Comparison of ENCODE assay signal across 19 cellular contexts in genomic region chr2:194765723-194766122, GRCh38.
"Had no signal": no experiment of that assay in that cellular context is flagged by ENCODE, and none has a peak within 500 bp of the region (broad histone marks: within the 10 kb centered on the region; RNA-seq: fewer than 3 reads in every experiment).

No MANE protein-coding gene starts in this region.

- H3K79me2 ChIP-seq: hepatocyte had no signal

- H3K27me3 ChIP-seq: body of pancreas, esophagus muscularis mucosa, hepatocyte, suprapubic skin had no signal

- H3K27ac ChIP-seq: body of pancreas, esophagus muscularis mucosa, hepatocyte, suprapubic skin had no signal

- DNase-seq: activated CD4-positive, alpha-beta T cell treated with anti-CD3 and anti-CD28 coated beads, Interleukin-2, amount 10 ng/mL, durations not matched to agents 24 days and 14 days; activated CD4-positive, CD25-positive, alpha-beta regulatory T cell; activated gamma-delta T cell treated with Interleukin-2 at 50 U/mL for 16 hours; activated naive CD8-positive, alpha-beta T cell treated with anti-CD3 and anti-CD28 coated beads for 36 hours; amygdala; body of pancreas; cortex of kidney; effector CD4-positive, alpha-beta T cell; left ventricle myocardium superior; mesendoderm; natural killer cell; nucleus accumbens; small intestine; stimulated activated CD4-positive, alpha-beta T cell treated with anti-CD3 and anti-CD28 coated beads, Interleukin-4, amount 100 ng/mL, for 24 hours; stimulated activated naive CD8-positive, alpha-beta T cell treated with anti-CD3 and anti-CD28 coated beads, Interleukin-15, Interleukin-2, amounts not matched to agents 100 U/mL and 50 U/mL, for 24 hours; trophoblast cell had no signal

- H3K4me2 ChIP-seq: hepatocyte had no signal

- H3K9me3 ChIP-seq: body of pancreas, esophagus muscularis mucosa, suprapubic skin had no signal

- H3K4me1 ChIP-seq: body of pancreas, esophagus muscularis mucosa, suprapubic skin had no signal

- H2AFZ ChIP-seq: hepatocyte had no signal

- H3K36me3 ChIP-seq: esophagus muscularis mucosa, suprapubic skin had no signal

- H3K4me3 ChIP-seq: body of pancreas, esophagus muscularis mucosa, hepatocyte, suprapubic skin had no signal
